In genomic region chr2:226366920-226367319, GRCh38 we compare ENCODE assay signal across 26 cellular contexts.
"Had no signal": no experiment of that assay in that cellular context is flagged by ENCODE, and none has a peak within 500 bp of the region (broad histone marks: within the 10 kb centered on the region; RNA-seq: fewer than 3 reads in every experiment).

No MANE protein-coding gene starts in this region.

- H3K9me3 Mint-ChIP-seq: activated CD4-positive, alpha-beta T cell treated with anti-CD3 and anti-CD28 coated beads, Interleukin-2, amount 10 ng/mL, durations not matched to agents 7 days and 5 days; activated naive CD8-positive, alpha-beta T cell treated with anti-CD3 and anti-CD28 coated beads for 36 hours had no signal

- H3K9me3 ChIP-seq: ascending aorta, breast epithelium, SJCRH30 had no signal

- H3K4me1 Mint-ChIP-seq: activated CD4-positive, alpha-beta T cell treated with anti-CD3 and anti-CD28 coated beads for 36 hours; activated CD4-positive, alpha-beta T cell treated with anti-CD3 and anti-CD28 coated beads, Interleukin-2, amount 10 ng/mL, durations not matched to agents 7 days and 5 days; activated naive CD8-positive, alpha-beta T cell treated with anti-CD3 and anti-CD28 coated beads for 36 hours; WTC11 had no signal

- H3K36me3 Mint-ChIP-seq: activated naive CD8-positive, alpha-beta T cell treated with anti-CD3 and anti-CD28 coated beads for 36 hours; WTC11 had no signal

- DNase-seq: activated CD4-positive, alpha-beta T cell treated with anti-CD3 and anti-CD28 coated beads for 36 hours; activated CD4-positive, alpha-beta T cell treated with anti-CD3 and anti-CD28 coated beads, Interleukin-2, amount 10 ng/mL, durations not matched to agents 7 days and 5 days; activated CD4-positive, alpha-beta T cell treated with anti-CD3 and anti-CD28 coated beads, Interleukin-2, amount 50 U/mL, for 48 hours; activated CD8-positive, alpha-beta memory T cell treated with anti-CD3 and anti-CD28 coated beads, Interleukin-2, amount 50 U/mL, for 4 hours; activated CD8-positive, alpha-beta T cell treated with anti-CD3 and anti-CD28 coated beads, Interleukin-2, amount 10 ng/mL, durations not matched to agents 7 days and 5 days; activated effector memory CD4-positive, alpha-beta T cell treated with Interleukin-2 at 50 U/mL for 16 hours; activated naive CD4-positive, alpha-beta T cell treated with anti-CD3 and anti-CD28 coated beads, Interleukin-2, amount 50 U/mL, for 16 hours; activated naive CD8-positive, alpha-beta T cell treated with anti-CD3 and anti-CD28 coated beads for 36 hours; activated T-cell treated with anti-CD3 and anti-CD28 coated beads for 4 hours; activated T-cell treated with anti-CD3 and anti-CD28 coated beads, Interleukin-2, amount 50 U/mL, for 4 hours; amygdala; NCI-H1092 treated with DMSO at 0.1 percent for 48 hours; NCI-H1417; NCI-H187 treated with DMSO at 0.1 percent for 48 hours; NCI-H2081; NCI-H345; NCI-H524 treated with DMSO at 0.1 percent for 48 hours; NCI-H748 treated with DMSO at 0.1 percent for 48 hours; SHP77; SJCRH30; T1000 had no signal

- H3K36me3 ChIP-seq: ascending aorta, breast epithelium, SJCRH30 had no signal

- H3K4me1 ChIP-seq: ascending aorta, breast epithelium had no signal

- H3K4me3 Mint-ChIP-seq: activated CD4-positive, alpha-beta T cell treated with anti-CD3 and anti-CD28 coated beads for 36 hours; activated CD4-positive, alpha-beta T cell treated with anti-CD3 and anti-CD28 coated beads, Interleukin-2, amount 10 ng/mL, durations not matched to agents 7 days and 5 days; activated CD8-positive, alpha-beta T cell treated with anti-CD3 and anti-CD28 coated beads, Interleukin-2, amount 10 ng/mL, durations not matched to agents 7 days and 5 days; activated naive CD8-positive, alpha-beta T cell treated with anti-CD3 and anti-CD28 coated beads for 36 hours; activated T-cell treated with anti-CD3 and anti-CD28 coated beads, Interleukin-2, amount 50 U/mL, for 4 hours; WTC11 had no signal

- H3K27ac Mint-ChIP-seq: activated CD4-positive, alpha-beta T cell treated with anti-CD3 and anti-CD28 coated beads for 36 hours; activated CD4-positive, alpha-beta T cell treated with anti-CD3 and anti-CD28 coated beads, Interleukin-2, amount 10 ng/mL, durations not matched to agents 7 days and 5 days; activated CD8-positive, alpha-beta T cell treated with anti-CD3 and anti-CD28 coated beads, Interleukin-2, amount 10 ng/mL, durations not matched to agents 7 days and 5 days; activated naive CD8-positive, alpha-beta T cell treated with anti-CD3 and anti-CD28 coated beads for 36 hours; WTC11 had no signal

- H3K27ac ChIP-seq: ascending aorta, breast epithelium, SJCRH30, SK-N-MC had no signal

- H3K4me3 ChIP-seq: ascending aorta, breast epithelium, K562, SJCRH30, SK-N-MC had no signal

- H3K27me3 ChIP-seq: ascending aorta, breast epithelium, SJCRH30 had no signal
